In the genomic region with DNA sequence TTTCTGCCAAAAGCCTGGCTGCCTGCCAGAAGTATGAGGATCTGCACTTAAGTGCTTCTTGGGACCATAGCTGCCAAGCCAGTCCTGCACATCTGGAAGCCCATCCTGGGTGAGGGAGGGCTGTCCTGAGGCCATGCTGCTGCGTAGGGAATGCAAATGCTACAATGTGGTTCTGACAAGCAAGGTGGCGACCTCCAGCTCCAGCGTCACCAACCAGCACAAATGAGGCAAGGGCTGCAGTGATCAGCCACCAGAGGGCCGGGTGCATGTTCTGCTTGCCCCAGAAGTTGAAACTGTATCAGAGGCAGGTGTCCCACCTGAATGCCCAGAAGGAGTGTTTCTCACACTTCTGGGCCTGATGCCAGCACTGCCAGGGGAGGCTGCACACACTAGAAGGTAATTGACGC, we compare ENCODE assay signal across 10 cellular contexts.
DNase-seq lines count a peak whose midpoint lies in the region; ATAC-seq, FAIRE-seq and TF ChIP-seq lines count a peak whose summit lies in the region.
"Had no signal": no experiment of that assay in that cellular context is flagged by ENCODE, and none has a peak within 500 bp of the region (broad histone marks: within the 10 kb centered on the region; RNA-seq: fewer than 3 reads in every experiment).

No MANE protein-coding gene starts in this region.

- no peaks in the 10 kb centered on the region for H3K9me1 ChIP-seq in keratinocyte (ENCODE audit: control insufficient read depth, extremely low read depth, insufficient read depth, low read length)

- FAIRE-seq in keratinocyte (lab: Jason Lieb, UNC), result peak; percentile 81
- FAIRE-seq: TTC549 had no signal

- H3K79me2 ChIP-seq in keratinocyte (ENCODE audit: control insufficient read depth, insufficient read depth, low read length), result no peaks in the 10 kb centered on the region

- no peak overlapping the region for H3K27ac ChIP-seq in keratinocyte (ENCODE audit: control insufficient read depth, insufficient read depth, low read length)

- no peak overlapping the region for H3K27ac Mint-ChIP-seq in activated CD4-positive, alpha-beta memory T cell treated with anti-CD3 and anti-CD28 coated beads for 36 hours
- H3K27ac Mint-ChIP-seq in activated CD4-positive, alpha-beta memory T cell treated with anti-CD3 and anti-CD28 coated beads, Interleukin-2, amount 10 ng/mL, durations not matched to agents 7 days and 5 days, result no peak overlapping the region

- POLR2A ChIA-PET in activated CD4-positive, alpha-beta memory T cell treated with anti-CD3 and anti-CD28 coated beads for 36 hours (lab: Charles Lee), result no interaction called here
- POLR2A ChIA-PET in activated CD4-positive, alpha-beta memory T cell treated with anti-CD3 and anti-CD28 coated beads, Interleukin-2, amount 10 ng/mL, durations not matched to agents 7 days and 5 days (lab: Charles Lee), result no interaction called here

- intact Hi-C loops in activated CD4-positive, alpha-beta memory T cell treated with anti-CD3 and anti-CD28 coated beads for 36 hours (cut with micrococcal nuclease), result loop anchor here (5.0 kb wide), 1 partner anchor 610 kb away; no protein-coding TSS in a partner anchor

- H3K4me1 Mint-ChIP-seq in activated CD4-positive, alpha-beta memory T cell treated with anti-CD3 and anti-CD28 coated beads for 36 hours (ENCODE audit: low read depth), result no peaks in the 10 kb centered on the region
- H3K4me1 Mint-ChIP-seq in activated CD4-positive, alpha-beta memory T cell treated with anti-CD3 and anti-CD28 coated beads, Interleukin-2, amount 10 ng/mL, durations not matched to agents 7 days and 5 days, result no peaks in the 10 kb centered on the region
- H3K4me1 Mint-ChIP-seq: CD4-positive, alpha-beta memory T cell had no signal

- no peaks in the 10 kb centered on the region for H3K9me3 Mint-ChIP-seq in activated CD4-positive, alpha-beta memory T cell treated with anti-CD3 and anti-CD28 coated beads for 36 hours
- no peaks in the 10 kb centered on the region for H3K9me3 Mint-ChIP-seq in activated CD4-positive, alpha-beta memory T cell treated with anti-CD3 and anti-CD28 coated beads, Interleukin-2, amount 10 ng/mL, durations not matched to agents 7 days and 5 days
- H3K9me3 Mint-ChIP-seq: CD4-positive, alpha-beta memory T cell had no signal

- H3K4me3 Mint-ChIP-seq in activated CD4-positive, alpha-beta memory T cell treated with anti-CD3 and anti-CD28 coated beads for 36 hours, result no peak overlapping the region
- H3K4me3 Mint-ChIP-seq in activated CD4-positive, alpha-beta memory T cell treated with anti-CD3 and anti-CD28 coated beads, Interleukin-2, amount 10 ng/mL, durations not matched to agents 7 days and 5 days, result no peak overlapping the region
- H3K4me3 Mint-ChIP-seq: CD4-positive, alpha-beta memory T cell had no signal

- H4K20me1 ChIP-seq in keratinocyte (ENCODE audit: control insufficient read depth, extremely low read depth, insufficient read depth, low read length), result no peaks in the 10 kb centered on the region

- H3K27me3 Mint-ChIP-seq in activated CD4-positive, alpha-beta memory T cell treated with anti-CD3 and anti-CD28 coated beads for 36 hours, result peaks cover 1% of the 10 kb centered on the region
- H3K27me3 Mint-ChIP-seq in activated CD4-positive, alpha-beta memory T cell treated with anti-CD3 and anti-CD28 coated beads, Interleukin-2, amount 10 ng/mL, durations not matched to agents 7 days and 5 days, result peaks cover 6% of the 10 kb centered on the region

- peak; percentile 31 for DNase-seq in activated CD4-positive, alpha-beta memory T cell treated with anti-CD3 and anti-CD28 coated beads for 36 hours
- DNase-seq in activated CD4-positive, alpha-beta memory T cell treated with anti-CD3 and anti-CD28 coated beads, Interleukin-2, amount 10 ng/mL, durations not matched to agents 7 days and 5 days, result no peak
- DNase-seq in NCI-H69 (lab: John Stamatoyannopoulos, UW) (peak; percentile 83), keratinocyte (ENCODE audit: low read depth, low spot score) (peak; percentile 50), SIG-M5 treated with dmso at 0.1 percent for 504 hours (lab: John Stamatoyannopoulos, UW; ENCODE audit: unreplicated experiment) (no peak), cerebellar cortex (ENCODE audit: low spot score) (no peak), C1 segment of cervical spinal cord (lab: John Stamatoyannopoulos, UW) (no peak)

- H3K4me2 ChIP-seq in keratinocyte (ENCODE audit: control insufficient read depth, extremely low read depth, insufficient read depth, low read depth, low read length), result no peak overlapping the region

- no peak overlapping the region for H3K9ac ChIP-seq in keratinocyte (ENCODE audit: control insufficient read depth, extremely low read depth, insufficient read depth, low read length)

- no peaks in the 10 kb centered on the region for H3K36me3 Mint-ChIP-seq in activated CD4-positive, alpha-beta memory T cell treated with anti-CD3 and anti-CD28 coated beads for 36 hours
- no peaks in the 10 kb centered on the region for H3K36me3 Mint-ChIP-seq in activated CD4-positive, alpha-beta memory T cell treated with anti-CD3 and anti-CD28 coated beads, Interleukin-2, amount 10 ng/mL, durations not matched to agents 7 days and 5 days (ENCODE audit: low read depth)
- H3K36me3 Mint-ChIP-seq: CD4-positive, alpha-beta memory T cell had no signal

- peaks cover 12% of the 10 kb centered on the region for H3K4me1 ChIP-seq in keratinocyte (ENCODE audit: control insufficient read depth, extremely low read depth, insufficient read depth, low read length)

- no peak overlapping the region for H3K4me3 ChIP-seq in keratinocyte (ENCODE audit: control insufficient read depth in 2 of 3, extremely low read depth in 1 of 3, insufficient read depth in 2 of 3, low read depth in 1 of 3, low read length in 3 of 3)

- no peak overlapping the region for H2AFZ ChIP-seq in keratinocyte (ENCODE audit: control insufficient read depth, low read length)

- no peaks in the 10 kb centered on the region for H3K27me3 ChIP-seq in keratinocyte (ENCODE audit: control insufficient read depth, extremely low read depth, insufficient read depth, low read length)

- H3K9me3 ChIP-seq in keratinocyte (ENCODE audit: control insufficient read depth, low read depth, low read length), result no peaks in the 10 kb centered on the region

- no peaks in the 10 kb centered on the region for H3K36me3 ChIP-seq in keratinocyte (ENCODE audit: control insufficient read depth in 2 of 2, extremely low read depth in 1 of 2, insufficient read depth in 2 of 2, low read length in 2 of 2)

- peak; percentile 66 for ATAC-seq in HG02884 (IDR thresholded peaks at IDR 0.05; ENCODE audit: unreplicated experiment)

- CTCF ChIA-PET in activated CD4-positive, alpha-beta memory T cell treated with anti-CD3 and anti-CD28 coated beads for 36 hours (lab: Charles Lee), result interaction anchor here (0.7 to 2.4 kb wide), 5 partner anchors 20 to 610 kb away, joined by 3 to 14 read pairs (median 3); no protein-coding TSS in a partner anchor
- CTCF ChIA-PET in activated CD4-positive, alpha-beta memory T cell treated with anti-CD3 and anti-CD28 coated beads, Interleukin-2, amount 10 ng/mL, durations not matched to agents 7 days and 5 days (lab: Charles Lee), result no interaction called here

- dilution Hi-C loops in keratinocyte (cut with MboI; ENCODE audit: extremely low pct_ligation_motif_present, low sequenced_read_pairs), result no loop called here

- TF ChIP-seq CTCF in keratinocyte (optimal IDR thresholded peaks at IDR 0.05 in 1 of 3, IDR thresholded peaks at IDR 0.05 in 1 of 3, conservative IDR thresholded peaks at IDR 0.05 in 1 of 3; ENCODE audit: extremely low read depth in 1 of 3, insufficient read depth in 2 of 3, low read length in 3 of 3), result peak; percentile 35 to 68 (median 45)

Comparison
In these comparisons a context has a peak if more than half of its experiments do, and no peak if none do; other contexts are left out.
1. DNase-seq: peak in activated CD4-positive, alpha-beta memory T cell treated with anti-CD3 and anti-CD28 coated beads for 36 hours (single experiment), NCI-H69 (single experiment) and keratinocyte (single experiment); none in activated CD4-positive, alpha-beta memory T cell treated with anti-CD3 and anti-CD28 coated beads, Interleukin-2, amount 10 ng/mL, durations not matched to agents 7 days and 5 days (single experiment), SIG-M5 treated with dmso at 0.1 percent for 504 hours (single experiment), cerebellar cortex (single experiment) and C1 segment of cervical spinal cord (0 of 14).